ENCODE assay signal across 1 cellular context in genomic region chr17:76240461-76241204, GRCh38.
TF ChIP-seq lines count a peak whose summit lies in the region.

Gene RNF157, minus strand, starts transcription at chr17:76240493. Its CDS starts 253 bp downstream, at chr17:76240240.

TF ChIP-seq in GM12878, 131 proteins besides CTCF, POLR2A, EP300 and RAD21 (continued from another document):
- TF ChIP-seq E2F8 (IDR thresholded peaks at IDR 0.05; ENCODE audit: low read depth, partially characterized antibody) (no peak), NFIC (IDR thresholded peaks at IDR 0.05; ENCODE audit: low read depth, low read length) (no peak), ZNF207 (IDR thresholded peaks at IDR 0.05; ENCODE audit: borderline replicate concordance) (no peak), CHD2 (IDR thresholded peaks at IDR 0.05; ENCODE audit: borderline replicate concordance, low read depth, low read length) (0 out of 2 replicates have a peak, but pooled peaks have one; percentile 24), YBX1 (IDR thresholded peaks at IDR 0.05) (no peak), MTA2 (IDR thresholded peaks at IDR 0.05; ENCODE audit: low read depth) (no peak), ZNF274 (IDR thresholded peaks at IDR 0.05; ENCODE audit: insufficient read depth, insufficient read length) (no peak), JUND (IDR thresholded peaks at IDR 0.05; ENCODE audit: low read depth, low read length) (no peak), HDAC6 (IDR thresholded peaks at IDR 0.05; ENCODE audit: unreplicated experiment) (no peak), MYB (IDR thresholded peaks at IDR 0.05; ENCODE audit: borderline replicate concordance, low read depth, low read length) (no peak), DPF2 (IDR thresholded peaks at IDR 0.05) (peak; percentile 37; the same call in 1 of the 2 replicates), ZNF622 (IDR thresholded peaks at IDR 0.05) (no peak), EED (IDR thresholded peaks at IDR 0.05; ENCODE audit: low read depth) (0 out of 2 replicates have a peak, but pooled peaks have one; percentile 21), BRCA1 (IDR thresholded peaks at IDR 0.05; ENCODE audit: low read depth, low read length) (no peak), RFX5 (IDR thresholded peaks at IDR 0.05; ENCODE audit: low read depth, low read length) (no peak), IKZF1 (conservative IDR thresholded peaks at IDR 0.05) (peak; percentile 65), LARP7 (IDR thresholded peaks at IDR 0.05) (no peak; the same call in 1 of the 2 replicates), REST (IDR thresholded peaks at IDR 0.05; ENCODE audit: low read depth, low read length) (no peak)
